In the genomic region with DNA sequence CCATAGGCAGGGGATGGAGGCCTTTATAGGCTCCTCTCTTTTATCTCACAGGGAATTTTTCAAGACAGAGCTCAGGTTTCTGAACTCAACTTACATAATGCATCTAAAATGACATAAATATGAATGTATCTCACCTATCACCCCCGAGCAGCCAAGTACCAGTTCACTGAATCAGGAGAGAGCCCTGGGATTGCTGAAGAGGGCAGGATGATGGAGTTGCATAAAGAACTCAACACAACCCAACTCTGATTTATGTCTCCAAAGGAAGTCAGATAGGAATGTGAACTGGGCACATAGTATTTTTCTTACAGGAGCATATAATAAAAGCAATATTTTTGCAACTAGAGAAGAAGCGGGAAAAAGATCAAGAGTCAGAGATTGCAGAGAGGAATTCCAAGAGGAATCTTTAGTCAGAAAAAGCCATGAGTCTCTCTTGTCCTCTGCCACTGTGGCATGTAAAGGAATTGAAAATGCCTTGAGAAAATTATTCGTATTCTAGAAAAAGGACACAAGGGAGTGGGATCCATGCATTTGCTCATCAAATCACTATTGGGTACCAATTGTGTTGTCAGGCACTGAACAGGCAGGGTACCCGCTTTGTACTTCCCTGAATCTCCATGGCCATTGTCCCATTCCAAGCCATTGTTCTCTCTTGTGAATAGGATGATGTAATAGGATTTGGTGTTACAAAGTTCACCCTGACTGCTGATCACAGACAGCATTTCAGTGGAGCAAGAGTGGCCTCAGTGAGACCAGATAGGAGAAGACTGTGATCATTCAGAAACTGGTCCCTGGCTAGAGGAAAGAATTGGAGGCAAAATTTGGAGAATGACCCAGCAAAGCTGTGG, we compare ENCODE assay signal across 22 cellular contexts. TPM values are rescaled to one million over a fixed set of nuclear protein-coding genes. Genes with fewer than 3 reads are reported as not detected.
DNase-seq lines count a peak whose midpoint lies in the region; ATAC-seq and TF ChIP-seq lines count a peak whose summit lies in the region.
"Had no signal": no experiment of that assay in that cellular context is flagged by ENCODE, and none has a peak within 500 bp of the region (broad histone marks: within the 10 kb centered on the region; RNA-seq: fewer than 3 reads in every experiment).

No MANE protein-coding gene starts in this region.

- peak overlapping the region; percentile 88 for H2AK5ac ChIP-seq in mesenchymal stem cell (ENCODE audit: low read length, severe bottlenecking)

- no peak overlapping the region for H4K91ac ChIP-seq in mesenchymal stem cell (ENCODE audit: low read length)

- peak overlapping the region in 1 of 2 experiments; percentile 9 for H2BK12ac ChIP-seq in mesenchymal stem cell (ENCODE audit: low read length in 2 of 2)

- WGBS in heart left ventricle, 4 donors, result 75 to 89% (median 82%) methylated on average over 4 of the region's 4 CpGs
- 99% methylated on average over 3 of the region's 4 CpGs for WGBS in mesenchymal stem cell

- no peak overlapping the region for H3K14ac ChIP-seq in mesenchymal stem cell (ENCODE audit: low read length in 2 of 2)

- H3K9ac ChIP-seq in mesenchymal stem cell (ENCODE audit: low read length), result no peak overlapping the region

- peaks cover 0 to 5% (median 0%) of the 10 kb centered on the region in 9 donors for H3K36me3 ChIP-seq in heart left ventricle
- H3K36me3 ChIP-seq in mesenchymal stem cell (ENCODE audit: control insufficient read depth in 1 of 2, insufficient read depth in 2 of 2, low read depth in 1 of 2, low read length in 2 of 2), result peaks cover 2 to 27% of the 10 kb centered on the region in 2 experiments
- H3K36me3 ChIP-seq: pancreas had no signal

- H3K4me3 ChIP-seq in heart left ventricle, result no peak overlapping the region
- no peak overlapping the region for H3K4me3 ChIP-seq in fibroblast of the aortic adventitia (ENCODE audit: low read depth, low read length)
- no peak overlapping the region for H3K4me3 ChIP-seq in mesenchymal stem cell (ENCODE audit: insufficient read depth in 1 of 2, low read depth in 1 of 2, low read length in 2 of 2)
- H3K4me3 ChIP-seq: pancreas, smooth muscle cell had no signal

- DNase-seq in heart left ventricle (peak in 1 of 5 donors; percentile 21), Right ventricle myocardium superior (no peak), fibroblast of the aortic adventitia (ENCODE audit: low read depth) (peak; percentile 25), mesenchymal stem cell (no peak), DMS79 treated with DMSO at 0.1 percent for 48 hours (lab: John Stamatoyannopoulos, UW) (no peak), COLO668 (lab: John Stamatoyannopoulos, UW; ENCODE audit: unreplicated experiment) (no peak), NCI-H2029 (lab: John Stamatoyannopoulos, UW) (no peak)
- DNase-seq: 8988T; activated CD4-positive, alpha-beta memory T cell treated with anti-CD3 and anti-CD28 coated beads for 36 hours; activated T-cell treated with anti-CD3 and anti-CD28 coated beads, Interleukin-2, amount 50 U/mL, for 48 hours; central memory CD4-positive, alpha-beta T cell; DMS53; immature natural killer cell; KBM-7; NCI-H1092 treated with DMSO at 0.1 percent for 48 hours; NCI-H2171 treated with DMSO at 0.1 percent for 48 hours; NCI-H748 treated with DMSO at 0.1 percent for 48 hours; pancreas had no signal

- H3K79me1 ChIP-seq in mesenchymal stem cell (replicated peaks; ENCODE audit: low read length, poor library complexity, severe bottlenecking), result peaks cover 36% of the 10 kb centered on the region

- H2BK5ac ChIP-seq in mesenchymal stem cell (ENCODE audit: low read depth, low read length, poor library complexity, severe bottlenecking), result peak overlapping the region; percentile 75

- no peak overlapping the region for H3K4me2 ChIP-seq in mesenchymal stem cell (ENCODE audit: low read length, poor library complexity, severe bottlenecking)
- H3K4me2 ChIP-seq: smooth muscle cell had no signal

- TF ChIP-seq CTCF in heart left ventricle (IDR thresholded peaks at IDR 0.05) (no peak), fibroblast of the aortic adventitia (IDR thresholded peaks at IDR 0.05; ENCODE audit: insufficient read depth, low read length) (no peak)

- no peaks in the 10 kb centered on the region for H3K9me3 ChIP-seq in heart left ventricle
- H3K9me3 ChIP-seq in mesenchymal stem cell (ENCODE audit: control insufficient read depth, low read length), result no peaks in the 10 kb centered on the region
- H3K9me3 ChIP-seq: pancreas had no signal

- H3K4ac ChIP-seq in mesenchymal stem cell (ENCODE audit: low read depth in 1 of 2, low read length in 2 of 2), result no peak overlapping the region

- no peak overlapping the region for H4K8ac ChIP-seq in mesenchymal stem cell (ENCODE audit: low read length)

- no peak overlapping the region for H2BK120ac ChIP-seq in mesenchymal stem cell (ENCODE audit: low read depth, low read length)

- ATAC-seq in heart left ventricle (peak in 3 of 4 donors; percentile 33 to 68 (median 54)), Right ventricle myocardium superior (ENCODE audit: poor library complexity) (no peak)
- ATAC-seq: pancreas; stimulated activated effector memory CD8-positive, alpha-beta T cell treated with anti-CD3 and anti-CD28 coated beads, Interleukin-12 subunit alpha, Interleukin-12 subunit beta, amount 100 ng/mL, for 72 hours had no signal

- H3K4me1 ChIP-seq in heart left ventricle (peaks cover 21 to 82% (median 57%) of the 10 kb centered on the region in 12 donors), mesenchymal stem cell (ENCODE audit: control insufficient read depth, insufficient read depth, low read depth, low read length) (peaks cover 38% of the 10 kb centered on the region)
- H3K4me1 ChIP-seq: pancreas had no signal

- no peak overlapping the region for H2BK15ac ChIP-seq in mesenchymal stem cell (ENCODE audit: low read depth, poor library complexity, severe bottlenecking)

- H3K27me3 ChIP-seq in heart left ventricle, result no peaks in the 10 kb centered on the region
- no peaks in the 10 kb centered on the region for H3K27me3 ChIP-seq in mesenchymal stem cell (ENCODE audit: control insufficient read depth in 1 of 2, insufficient read depth in 1 of 2, low read length in 2 of 2)
- H3K27me3 ChIP-seq: pancreas had no signal

- H3K18ac ChIP-seq in mesenchymal stem cell (ENCODE audit: low read depth in 1 of 2, low read length in 2 of 2), result no peak overlapping the region

- no peak overlapping the region for H2AFZ ChIP-seq in mesenchymal stem cell (ENCODE audit: low read depth, low read length)

- no peak for TF ChIP-seq POLR2A in heart left ventricle (IDR thresholded peaks at IDR 0.05)

- no peak overlapping the region for H3K23ac ChIP-seq in mesenchymal stem cell (ENCODE audit: low read length in 2 of 2)

- intact Hi-C loops in heart left ventricle (cut with DNase I), result no loop called here
- intact Hi-C loops in Right ventricle myocardium superior (cut with DNase I), result no loop called here

- H3K27ac ChIP-seq in heart left ventricle (peak overlapping the region in 9 of 12 donors; percentile 2 to 76 (median 29)), mesenchymal stem cell (ENCODE audit: low read length, poor library complexity, severe bottlenecking) (peak overlapping the region; percentile 94), temporal lobe (ENCODE audit: low read depth, low read length) (peak overlapping the region; percentile 72)
- H3K27ac ChIP-seq: C4-2B, pancreas had no signal

RNA-seq across cellular contexts. Expression of gene RIN2, which starts 16.3 kb away (rescaled TPM):
- total RNA-seq in heart left ventricle (10 to 100 TPM; 44.2 to 76.5 (median 59.1) TPM), Right ventricle myocardium superior (52.4 TPM), fibroblast of the aortic adventitia (ENCODE audit: low replicate concordance) (36.6 and 61.1 TPM in 2 replicates), temporal lobe (9.3 TPM)
- 10 to 100 TPM; 15.0 to 15.7 TPM for polyA plus RNA-seq in heart left ventricle
- 44.5 TPM for polyA plus RNA-seq in mesenchymal stem cell (2013, experiment 1 of 2)
- 41.0 TPM for polyA plus RNA-seq in mesenchymal stem cell (2013, experiment 2 of 2)
- total RNA-seq: activated CD4-positive, alpha-beta memory T cell treated with anti-CD3 and anti-CD28 coated beads for 36 hours had no signal
- polyA plus RNA-seq: immature natural killer cell had no signal

Comparison
In these comparisons a context has a peak if more than half of its experiments do, and no peak if none do; other contexts are left out.
1. H3K27ac ChIP-seq: peak in every context shown above with its lines; median percentile 94 in mesenchymal stem cell; 72 in temporal lobe; 29 in heart left ventricle.